In genomic region chr9:99103909-99104458, GRCh38 we compare ENCODE assay signal across 8 cellular contexts. TPM values are rescaled to one million over a fixed set of nuclear protein-coding genes. Genes with fewer than 3 reads are reported as not detected.
DNase-seq lines count a peak whose midpoint lies in the region; ATAC-seq and TF ChIP-seq lines count a peak whose summit lies in the region.

No MANE protein-coding gene starts in this region.

- H3K4me3 ChIP-seq in fibroblast of villous mesenchyme (ENCODE audit: low read depth, low read length) (peak overlapping the region; percentile 64), ovary (peak overlapping the region; percentile 66)

- intact Hi-C loops in ovary (cut with DNase I): no loop called here

- in situ Hi-C loops in GM13976 (cut with MboI; ENCODE audit: low sequenced_read_pairs, unreplicated experiment): no loop called here

- peaks cover 41% of the 10 kb centered on the region for H3K36me3 Mint-ChIP-seq in activated CD4-positive, alpha-beta memory T cell treated with anti-CD3 and anti-CD28 coated beads, Interleukin-2, amount 10 ng/mL, durations not matched to agents 7 days and 5 days (ENCODE audit: low read depth)

- no peaks in the 10 kb centered on the region for H3K27me3 ChIP-seq in ovary

- TF ChIP-seq POLR2A in ovary (IDR thresholded peaks at IDR 0.05): no peak

- POLR2A ChIA-PET in activated CD4-positive, alpha-beta memory T cell treated with anti-CD3 and anti-CD28 coated beads, Interleukin-2, amount 10 ng/mL, durations not matched to agents 7 days and 5 days (lab: Charles Lee): interaction anchor here (0.7 to 8.3 kb wide), 20 partner anchors 10 to 255 kb away, joined by 3 to 166 read pairs (median 9); no protein-coding TSS in a partner anchor

- H3K36me3 ChIP-seq in ovary: no peaks in the 10 kb centered on the region

- WGBS in ovary, 3 donors: 1 to 2% (median 1%) methylated on average over 14 of the region's 14 CpGs

- peak; percentile 21 for DNase-seq in GM13976 (ENCODE audit: low spot score)
- no peak for DNase-seq in activated CD4-positive, alpha-beta memory T cell treated with anti-CD3 and anti-CD28 coated beads, Interleukin-2, amount 10 ng/mL, durations not matched to agents 7 days and 5 days
- DNase-seq in fibroblast of villous mesenchyme (ENCODE audit: low read depth): peak; percentile 65
- peak in 4 of 5 donors; percentile 12 to 51 (median 44) for DNase-seq in ovary
- DNase-seq in NOMO-1 treated with dmso at 0.1 percent for 144 hours (lab: John Stamatoyannopoulos, UW; ENCODE audit: unreplicated experiment): no peak

- H3K9me3 ChIP-seq in ovary: no peaks in the 10 kb centered on the region

- peaks cover 3% of the 10 kb centered on the region for H3K4me1 ChIP-seq in ovary (ENCODE audit: insufficient read depth)

- peaks cover 14% of the 10 kb centered on the region for H3K9me3 Mint-ChIP-seq in activated CD4-positive, alpha-beta memory T cell treated with anti-CD3 and anti-CD28 coated beads, Interleukin-2, amount 10 ng/mL, durations not matched to agents 7 days and 5 days

- peak overlapping the region; percentile 93 for H3K27ac Mint-ChIP-seq in activated CD4-positive, alpha-beta memory T cell treated with anti-CD3 and anti-CD28 coated beads, Interleukin-2, amount 10 ng/mL, durations not matched to agents 7 days and 5 days

- TF ChIP-seq CTCF in GM13976 (IDR thresholded peaks at IDR 0.05; ENCODE audit: borderline replicate concordance, control extremely low read depth, extremely low read depth, insufficient read depth, missing control alignments) (no peak), fibroblast of villous mesenchyme (IDR thresholded peaks at IDR 0.05; ENCODE audit: insufficient read depth, low read depth, low read length) (no peak), ovary (IDR thresholded peaks at IDR 0.05) (no peak)

- ATAC-seq in HG02678 (IDR thresholded peaks at IDR 0.05; ENCODE audit: unreplicated experiment) (no peak), esophagus mucosa (no peak), GM21528 (IDR thresholded peaks at IDR 0.05; ENCODE audit: low FRiP score, unreplicated experiment) (no peak)

- H3K27me3 Mint-ChIP-seq in activated CD4-positive, alpha-beta memory T cell treated with anti-CD3 and anti-CD28 coated beads, Interleukin-2, amount 10 ng/mL, durations not matched to agents 7 days and 5 days: no peaks in the 10 kb centered on the region

- H3K27ac ChIP-seq in ovary: peak overlapping the region; percentile 55 to 78

- CTCF ChIA-PET in activated CD4-positive, alpha-beta memory T cell treated with anti-CD3 and anti-CD28 coated beads, Interleukin-2, amount 10 ng/mL, durations not matched to agents 7 days and 5 days (lab: Charles Lee): interaction anchor here (0.7 to 6.1 kb wide), 19 partner anchors 10 to 129 kb away, joined by 3 to 57 read pairs (median 6); no protein-coding TSS in a partner anchor

- H3K4me1 Mint-ChIP-seq in activated CD4-positive, alpha-beta memory T cell treated with anti-CD3 and anti-CD28 coated beads, Interleukin-2, amount 10 ng/mL, durations not matched to agents 7 days and 5 days: peaks cover 73% of the 10 kb centered on the region

- no peak for TF ChIP-seq EP300 in ovary (IDR thresholded peaks at IDR 0.05)

- H3K4me3 Mint-ChIP-seq in activated CD4-positive, alpha-beta memory T cell treated with anti-CD3 and anti-CD28 coated beads, Interleukin-2, amount 10 ng/mL, durations not matched to agents 7 days and 5 days: peak overlapping the region; percentile 81

RNA-seq across cellular contexts. Expression of gene TGFBR1, which starts 0.9 kb away (rescaled TPM):
- total RNA-seq in activated CD4-positive, alpha-beta memory T cell treated with anti-CD3 and anti-CD28 coated beads, Interleukin-2, amount 10 ng/mL, durations not matched to agents 7 days and 5 days: 10 to 100 TPM; 57.4 to 58.5 TPM
- total RNA-seq in fibroblast of villous mesenchyme: 51.0 and 68.0 TPM in 2 replicates
- total RNA-seq in ovary: 10 to 100 TPM; 18.6 to 55.9 (median 41.1) TPM
- 10 to 100 TPM; 12.5 to 17.6 TPM for polyA plus RNA-seq in ovary
- 31.5 TPM for total RNA-seq in esophagus mucosa

Comparison
In these comparisons a context has a peak if more than half of its experiments do, and no peak if none do; other contexts are left out.
1. DNase-seq: peak in GM13976 (single experiment), fibroblast of villous mesenchyme (single experiment) and ovary (4 of 5); none in activated CD4-positive, alpha-beta memory T cell treated with anti-CD3 and anti-CD28 coated beads, Interleukin-2, amount 10 ng/mL, durations not matched to agents 7 days and 5 days (single experiment) and NOMO-1 treated with dmso at 0.1 percent for 144 hours (single experiment).